ENCODE assay signal across 8 cellular contexts in genomic region chr15:83064859-83065258, GRCh38. TPM values are rescaled to one million over a fixed set of nuclear protein-coding genes. Genes with fewer than 3 reads are reported as not detected.
A peak's percentile ranks its signal among the peaks of the same experiment; 100 is the strongest.
DNase-seq lines count a peak whose midpoint lies in the region; ATAC-seq, FAIRE-seq and TF ChIP-seq lines count a peak whose summit lies in the region.

No MANE protein-coding gene starts in this region.

- DNase-seq in AG10803 (ENCODE audit: low read depth): no peak
- peak; percentile 12 for DNase-seq in HT-29 (ENCODE audit: low spot score)
- DNase-seq in kidney tubule cell (ENCODE audit: low spot score): peak; percentile 53
- no peak for DNase-seq in epidermal melanocyte (ENCODE audit: insufficient read length, low spot score)
- no peak for DNase-seq in NCI-H345 (lab: John Stamatoyannopoulos, UW)
- no peak for DNase-seq in D721Med (ENCODE audit: insufficient read length, low spot score)
- DNase-seq in urothelium cell line (ENCODE audit: low spot score): no peak

- H3K36me3 Mint-ChIP-seq in activated T-helper 17 cell treated with anti-CD3 and anti-CD28 coated beads, Interleukin-2, amount 50 U/mL, for 72 hours (ENCODE audit: low read depth): no peaks in the 10 kb centered on the region

- no peaks in the 10 kb centered on the region for H3K9me3 Mint-ChIP-seq in activated T-helper 17 cell treated with anti-CD3 and anti-CD28 coated beads, Interleukin-2, amount 50 U/mL, for 72 hours

- peaks cover 16% of the 10 kb centered on the region for H3K4me1 Mint-ChIP-seq in activated T-helper 17 cell treated with anti-CD3 and anti-CD28 coated beads, Interleukin-2, amount 50 U/mL, for 72 hours

- H3K27me3 Mint-ChIP-seq in activated T-helper 17 cell treated with anti-CD3 and anti-CD28 coated beads, Interleukin-2, amount 50 U/mL, for 72 hours: no peaks in the 10 kb centered on the region

- FAIRE-seq in D721Med (lab: Jason Lieb, UNC) (no peak), urothelium cell line (lab: Jason Lieb, UNC) (no peak)

- peak; percentile 37 for ATAC-seq in activated T-helper 17 cell treated with anti-CD3 and anti-CD28 coated beads, Interleukin-2, amount 50 U/mL, for 72 hours (replicated peaks)

- H3K27ac Mint-ChIP-seq in activated T-helper 17 cell treated with anti-CD3 and anti-CD28 coated beads, Interleukin-2, amount 50 U/mL, for 72 hours: no peak overlapping the region

- peak overlapping the region; percentile 94 for H3K4me3 ChIP-seq in AG10803 (ENCODE audit: low read length)

- no peak for TF ChIP-seq CTCF in AG10803 (conservative IDR thresholded peaks at IDR 0.05; ENCODE audit: low read length)
- no peak for TF ChIP-seq CTCF in D721Med (IDR thresholded peaks at IDR 0.05; ENCODE audit: insufficient read depth, missing control alignments)

- H3K4me3 Mint-ChIP-seq in activated T-helper 17 cell treated with anti-CD3 and anti-CD28 coated beads, Interleukin-2, amount 50 U/mL, for 72 hours: no peak overlapping the region

RNA-seq across cellular contexts. Expression of gene BTBD1, which starts 2.2 kb away (rescaled TPM):
- 90.3 and 111 TPM in 2 replicates for total RNA-seq in HT-29 (2014; rRNA removed; shearing (Covaris generic))
- 10 to 100 TPM; 46.1 to 63.8 TPM for total RNA-seq in activated T-helper 17 cell treated with anti-CD3 and anti-CD28 coated beads, Interleukin-2, amount 50 U/mL, for 72 hours

RNA-seq across cellular contexts. Expression of gene TM6SF1, which starts 42.6 kb away (rescaled TPM):
- total RNA-seq in HT-29 (2014; rRNA removed; shearing (Covaris generic)): not detected in 2 replicates
- under 1 TPM; 0.54 to 0.61 TPM for total RNA-seq in activated T-helper 17 cell treated with anti-CD3 and anti-CD28 coated beads, Interleukin-2, amount 50 U/mL, for 72 hours

RNA-seq across cellular contexts. Expression of gene C15orf40, which starts 53.4 kb away (rescaled TPM):
- total RNA-seq in HT-29 (2014; rRNA removed; shearing (Covaris generic)): 17.4 and 26.7 TPM in 2 replicates
- total RNA-seq in activated T-helper 17 cell treated with anti-CD3 and anti-CD28 coated beads, Interleukin-2, amount 50 U/mL, for 72 hours: 10 to 100 TPM; 13.5 to 18.0 TPM

Comparison
In these comparisons a context has a peak if more than half of its experiments do, and no peak if none do; other contexts are left out.
1. DNase-seq: peak in HT-29 (single experiment) and kidney tubule cell (single experiment); none in AG10803 (single experiment), epidermal melanocyte (single experiment), NCI-H345 (single experiment), D721Med (single experiment) and urothelium cell line (single experiment).